In genomic region chr16:85057948-85058347, GRCh38 we compare ENCODE assay signal across 15 cellular contexts. TPM values are rescaled to one million over a fixed set of nuclear protein-coding genes. Genes with fewer than 3 reads are reported as not detected.
DNase-seq lines count a peak whose midpoint lies in the region; ATAC-seq and TF ChIP-seq lines count a peak whose summit lies in the region.
"Had no signal": no experiment of that assay in that cellular context is flagged by ENCODE, and none has a peak within 500 bp of the region (broad histone marks: within the 10 kb centered on the region; RNA-seq: fewer than 3 reads in every experiment).

No MANE protein-coding gene starts in this region.

- TF ChIP-seq CTCF in glutamatergic neuron (IDR thresholded peaks at IDR 0.05; ENCODE audit: partially characterized antibody, unreplicated experiment) (no peak), endothelial cell (IDR thresholded peaks at IDR 0.05; ENCODE audit: unreplicated experiment) (no peak)

- no peak for DNase-seq in stimulated activated naive CD8-positive, alpha-beta T cell treated with anti-CD3 and anti-CD28 coated beads, Interleukin-15, amount 100 ng/mL, for 72 hours
- DNase-seq in stimulated activated naive CD8-positive, alpha-beta T cell treated with anti-CD3 and anti-CD28 coated beads, Interleukin-15, Interleukin-2, amounts not matched to agents 100 U/mL and 50 U/mL, for 24 hours: no peak
- DNase-seq in NCI-H524 (lab: John Stamatoyannopoulos, UW) (peak; percentile 81 to 95), glutamatergic neuron (no peak), D341Med (ENCODE audit: low spot score) (no peak), endothelial cell (ENCODE audit: low spot score) (no peak), COLO829 (ENCODE audit: low spot score) (no peak), DMS114 treated with DMSO at 0.1 percent for 48 hours (lab: John Stamatoyannopoulos, UW; ENCODE audit: unreplicated experiment) (no peak)
- DNase-seq: activated CD8-positive, alpha-beta memory T cell treated with anti-CD3 and anti-CD28 coated beads, Interleukin-2, amount 50 U/mL, for 4 hours; foreskin keratinocyte; NCI-H510A; retina; stimulated activated CD4-positive, alpha-beta T cell treated with anti-CD3 and anti-CD28 coated beads, Interleukin-4, amount 100 ng/mL, for 24 hours; stimulated activated naive CD4-positive, alpha-beta T cell treated with Interleukin-2 at 50 U/mL for 16 hours had no signal

- ATAC-seq in stimulated activated naive CD8-positive, alpha-beta T cell treated with anti-CD3 and anti-CD28 coated beads, Interleukin-15, amount 100 ng/mL, for 72 hours: no peak
- no peak for ATAC-seq in stimulated activated naive CD8-positive, alpha-beta T cell treated with anti-CD3 and anti-CD28 coated beads, Interleukin-15, Interleukin-2, amounts not matched to agents 100 U/mL and 50 U/mL, for 24 hours

- H3K27me3 Mint-ChIP-seq in stimulated activated naive CD8-positive, alpha-beta T cell treated with anti-CD3 and anti-CD28 coated beads, Interleukin-15, amount 100 ng/mL, for 72 hours: no peaks in the 10 kb centered on the region
- H3K27me3 Mint-ChIP-seq in glutamatergic neuron (ENCODE audit: unreplicated experiment) (peaks cover 6% of the 10 kb centered on the region), endothelial cell (ENCODE audit: unreplicated experiment) (peaks cover 5% of the 10 kb centered on the region)

- no peaks in the 10 kb centered on the region for H3K36me3 Mint-ChIP-seq in glutamatergic neuron (ENCODE audit: unreplicated experiment)
- no peaks in the 10 kb centered on the region for H3K36me3 Mint-ChIP-seq in endothelial cell (ENCODE audit: low read depth, unreplicated experiment)

- peaks cover 68% of the 10 kb centered on the region for H3K4me1 Mint-ChIP-seq in stimulated activated naive CD8-positive, alpha-beta T cell treated with anti-CD3 and anti-CD28 coated beads, Interleukin-15, amount 100 ng/mL, for 72 hours
- H3K4me1 Mint-ChIP-seq in glutamatergic neuron (ENCODE audit: low read depth, unreplicated experiment) (peaks cover 50% of the 10 kb centered on the region), endothelial cell (ENCODE audit: unreplicated experiment) (no peaks in the 10 kb centered on the region)

- no peaks in the 10 kb centered on the region for H3K9me3 Mint-ChIP-seq in stimulated activated naive CD8-positive, alpha-beta T cell treated with anti-CD3 and anti-CD28 coated beads, Interleukin-15, amount 100 ng/mL, for 72 hours
- H3K9me3 Mint-ChIP-seq in glutamatergic neuron (ENCODE audit: unreplicated experiment) (peaks cover 2% of the 10 kb centered on the region), endothelial cell (ENCODE audit: unreplicated experiment) (no peaks in the 10 kb centered on the region)

- peak overlapping the region in 1 of 2 donors; percentile 16 for H3K4me3 Mint-ChIP-seq in stimulated activated naive CD8-positive, alpha-beta T cell treated with anti-CD3 and anti-CD28 coated beads, Interleukin-15, amount 100 ng/mL, for 72 hours
- H3K4me3 Mint-ChIP-seq in glutamatergic neuron (ENCODE audit: unreplicated experiment) (peak overlapping the region; percentile 71), endothelial cell (ENCODE audit: unreplicated experiment) (no peak overlapping the region)

- peak overlapping the region; percentile 37 to 43 for H3K27ac Mint-ChIP-seq in stimulated activated naive CD8-positive, alpha-beta T cell treated with anti-CD3 and anti-CD28 coated beads, Interleukin-15, amount 100 ng/mL, for 72 hours
- H3K27ac Mint-ChIP-seq in glutamatergic neuron (ENCODE audit: unreplicated experiment) (peak overlapping the region; percentile 86), endothelial cell (ENCODE audit: unreplicated experiment) (no peak overlapping the region)

RNA-seq across cellular contexts. Expression of gene KIAA0513, which starts 30.4 kb away (rescaled TPM):
- total RNA-seq in glutamatergic neuron (ENCODE audit: unreplicated experiment): 56.1 TPM
- total RNA-seq in endothelial cell (ENCODE audit: unreplicated experiment): 5.5 TPM

RNA-seq across cellular contexts. Expression of gene ZDHHC7, which starts 46.6 kb away (rescaled TPM):
- total RNA-seq in glutamatergic neuron (ENCODE audit: unreplicated experiment) (43.6 TPM), endothelial cell (ENCODE audit: unreplicated experiment) (46.5 TPM)

RNA-seq across cellular contexts. Expression of gene CIBAR2, which starts 54.3 kb away (rescaled TPM):
- total RNA-seq in glutamatergic neuron (ENCODE audit: unreplicated experiment) (not detected), endothelial cell (ENCODE audit: unreplicated experiment) (not detected)
- total RNA-seq: Daoy, foreskin keratinocyte had no signal

Comparison
In these comparisons a context has a peak if more than half of its experiments do, and no peak if none do; other contexts are left out.
1. DNase-seq: peak in NCI-H524 (2 of 2); none in stimulated activated naive CD8-positive, alpha-beta T cell treated with anti-CD3 and anti-CD28 coated beads, Interleukin-15, amount 100 ng/mL, for 72 hours (0 of 2), stimulated activated naive CD8-positive, alpha-beta T cell treated with anti-CD3 and anti-CD28 coated beads, Interleukin-15, Interleukin-2, amounts not matched to agents 100 U/mL and 50 U/mL, for 24 hours (single experiment), glutamatergic neuron (single experiment), D341Med (single experiment), endothelial cell (single experiment), COLO829 (single experiment) and DMS114 treated with DMSO at 0.1 percent for 48 hours (single experiment).